In the genomic region with DNA sequence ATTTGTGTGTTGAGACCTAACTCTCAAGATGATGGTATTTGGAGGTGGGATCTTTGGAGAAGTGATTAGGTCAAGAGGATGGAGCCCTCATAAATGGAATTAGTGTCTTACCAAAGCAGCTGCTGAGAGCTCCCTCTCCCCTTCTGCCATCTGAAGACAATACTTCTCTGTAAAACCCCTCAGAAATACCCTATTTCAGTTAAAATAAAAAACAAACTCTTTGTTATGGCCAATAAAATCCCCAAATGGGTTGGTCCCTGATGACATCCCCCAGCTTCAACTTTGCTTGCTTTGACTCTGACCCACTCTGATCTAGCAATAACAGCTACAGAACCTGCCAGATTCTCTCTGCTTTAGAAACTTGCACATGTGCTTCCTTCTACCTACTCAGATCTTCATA, we compare ENCODE assay signal across 18 cellular contexts.
DNase-seq lines count a peak whose midpoint lies in the region; ATAC-seq and TF ChIP-seq lines count a peak whose summit lies in the region.
"Had no signal": no experiment of that assay in that cellular context is flagged by ENCODE, and none has a peak within 500 bp of the region (broad histone marks: within the 10 kb centered on the region; RNA-seq: fewer than 3 reads in every experiment).

No MANE protein-coding gene starts in this region.

- no peaks in the 10 kb centered on the region for H3K36me3 Mint-ChIP-seq in stimulated activated naive B cell treated with anti-CD40 and anti-IgM and Interleukin-4, amounts not matched to agents 10 μg/mL and 1 μg/mL and 100 μg/mL, for 72 hours
- H3K36me3 Mint-ChIP-seq: CD4-positive, alpha-beta memory T cell had no signal

- no peaks in the 10 kb centered on the region for H3K9me3 Mint-ChIP-seq in stimulated activated naive B cell treated with anti-CD40 and anti-IgM and Interleukin-4, amounts not matched to agents 10 μg/mL and 1 μg/mL and 100 μg/mL, for 72 hours

- intact Hi-C loops in mucosa of descending colon (cut with DNase I, micrococcal nuclease) = loop anchor here in 1 of 2 donors (10.0 kb wide), 1 partner anchor 108 kb away; no protein-coding TSS in a partner anchor

- peaks cover 0 to 3% of the 10 kb centered on the region in 2 donors for H3K4me1 Mint-ChIP-seq in stimulated activated naive B cell treated with anti-CD40 and anti-IgM and Interleukin-4, amounts not matched to agents 10 μg/mL and 1 μg/mL and 100 μg/mL, for 72 hours
- H3K4me1 Mint-ChIP-seq: CD4-positive, alpha-beta memory T cell had no signal

- H3K4me3 Mint-ChIP-seq in stimulated activated naive B cell treated with anti-CD40 and anti-IgM and Interleukin-4, amounts not matched to agents 10 μg/mL and 1 μg/mL and 100 μg/mL, for 72 hours = no peak overlapping the region
- H3K4me3 Mint-ChIP-seq: CD4-positive, alpha-beta memory T cell had no signal

- H3K27ac Mint-ChIP-seq in stimulated activated naive B cell treated with anti-CD40 and anti-IgM and Interleukin-4, amounts not matched to agents 10 μg/mL and 1 μg/mL and 100 μg/mL, for 72 hours = no peak overlapping the region
- H3K27ac Mint-ChIP-seq: CD4-positive, alpha-beta memory T cell had no signal

- H3K4me1 ChIP-seq in mucosa of descending colon (ENCODE audit: low read depth) = no peaks in the 10 kb centered on the region
- H3K4me1 ChIP-seq: BE2C, SJSA1 had no signal

- H3K9me3 ChIP-seq in mucosa of descending colon = no peaks in the 10 kb centered on the region
- H3K9me3 ChIP-seq: BE2C, SJSA1 had no signal

- H3K27me3 Mint-ChIP-seq in stimulated activated naive B cell treated with anti-CD40 and anti-IgM and Interleukin-4, amounts not matched to agents 10 μg/mL and 1 μg/mL and 100 μg/mL, for 72 hours = peaks cover 21 to 22% of the 10 kb centered on the region in 2 donors

- no peaks in the 10 kb centered on the region for H3K36me3 ChIP-seq in mucosa of descending colon (ENCODE audit: low read depth)
- H3K36me3 ChIP-seq: BE2C, SJSA1 had no signal

- DNase-seq in stimulated activated naive B cell treated with anti-CD40 and anti-IgM and Interleukin-4, amounts not matched to agents 10 μg/mL and 1 μg/mL and 100 μg/mL, for 72 hours = no peak
- DNase-seq in mucosa of descending colon = no peak
- no peak for DNase-seq in T-helper 1 cell
- DNase-seq: BE2C; CD4-positive, alpha-beta memory T cell; DMS79 treated with DMSO at 0.1 percent for 48 hours; HCEC 1CT; NCI-H1436 treated with DMSO at 0.1 percent for 48 hours; NCI-H2081 treated with DMSO at 0.1 percent for 48 hours; NCI-H2227 treated with DMSO at 0.1 percent for 48 hours; NCI-H526 treated with DMSO at 0.1 percent for 48 hours; SW 1271 had no signal

- H3K4me3 ChIP-seq in mucosa of descending colon = no peak overlapping the region
- H3K4me3 ChIP-seq: K562, SJSA1 had no signal

- ATAC-seq in GM19023 (IDR thresholded peaks at IDR 0.05; ENCODE audit: unreplicated experiment) = peak; percentile 39
- ATAC-seq in HG02610 (IDR thresholded peaks at IDR 0.05; ENCODE audit: unreplicated experiment) = peak; percentile 61
- ATAC-seq in HG03354 (IDR thresholded peaks at IDR 0.05; ENCODE audit: poor library complexity, severe bottlenecking, unreplicated experiment) = peak; percentile 33
- ATAC-seq in stimulated activated naive B cell treated with anti-CD40 and anti-IgM and Interleukin-4, amounts not matched to agents 10 μg/mL and 1 μg/mL and 100 μg/mL, for 72 hours (replicated peaks) = peak; percentile 28 to 49
- ATAC-seq in GM18519 (IDR thresholded peaks at IDR 0.05; ENCODE audit: low FRiP score, unreplicated experiment) = no peak
- ATAC-seq in mucosa of descending colon = no peak
- ATAC-seq: K562 had no signal

- TF ChIP-seq CTCF in mucosa of descending colon (IDR thresholded peaks at IDR 0.05) = no peak

Comparison
In these comparisons a context has a peak if more than half of its experiments do, and no peak if none do; other contexts are left out.
1. ATAC-seq: peak in GM19023 (single experiment), HG02610 (single experiment), HG03354 (single experiment) and stimulated activated naive B cell treated with anti-CD40 and anti-IgM and Interleukin-4, amounts not matched to agents 10 μg/mL and 1 μg/mL and 100 μg/mL, for 72 hours (2 of 2); none in GM18519 (single experiment) and mucosa of descending colon (single experiment).